In genomic region chr2:174078275-174078674, GRCh38 we compare ENCODE assay signal across 10 cellular contexts.
DNase-seq lines count a peak whose midpoint lies in the region; ATAC-seq, FAIRE-seq and TF ChIP-seq lines count a peak whose summit lies in the region.
"Had no signal": no experiment of that assay in that cellular context is flagged by ENCODE, and none has a peak within 500 bp of the region (broad histone marks: within the 10 kb centered on the region; RNA-seq: fewer than 3 reads in every experiment).

No MANE protein-coding gene starts in this region.

- TF ChIP-seq RAD21 in A549 (conservative IDR thresholded peaks at IDR 0.05 in 1 of 2, IDR thresholded peaks at IDR 0.05 in 1 of 2): peak; percentile 38 to 50; a peak in 3 of 5 replicates

- no peak overlapping the region for H3K4me2 ChIP-seq in A549
- H3K4me2 ChIP-seq in SU-DHL-6 (ENCODE audit: low read depth, low read length, poor library complexity, severe bottlenecking): no peak overlapping the region

- H4K20me1 ChIP-seq in SU-DHL-6 (ENCODE audit: low read depth, low read length): 0 out of 2 replicates have a peak, but pooled peaks cover 4% of the 10 kb centered on the region

- POLR2A ChIA-PET in A549 (lab: Yijun Ruan, JAX): interaction anchor here (1.1 kb wide), 1 partner anchor 112 kb away, joined by 3 read pairs; no protein-coding TSS in a partner anchor

- ATAC-seq in A549: no peak

- 0 out of 2 replicates have a peak, but pooled peaks cover 7% of the 10 kb centered on the region for H3F3A ChIP-seq in SU-DHL-6 (ENCODE audit: insufficient read depth)

- peak; percentile 47; the same call in 2 of the 3 replicates for TF ChIP-seq CTCF in A549 (IDR thresholded peaks at IDR 0.05)
- TF ChIP-seq CTCF in GM12864 (IDR thresholded peaks at IDR 0.05; ENCODE audit: low read depth, low read length, missing control alignments): peak; percentile 21
- peak; percentile 19 for TF ChIP-seq CTCF in SU-DHL-6 (IDR thresholded peaks at IDR 0.05; ENCODE audit: insufficient read depth, low read length, poor library complexity, severe bottlenecking)

- no peak overlapping the region for H3K9ac ChIP-seq in SU-DHL-6 (ENCODE audit: low read length)

- H3K27me3 ChIP-seq in SU-DHL-6 (ENCODE audit: low read length): no peaks in the 10 kb centered on the region

- no peak overlapping the region for H3K4me3 ChIP-seq in A549
- no peak overlapping the region for H3K4me3 ChIP-seq in GM12864 (ENCODE audit: low read depth, low read length)
- no peak overlapping the region for H3K4me3 ChIP-seq in SU-DHL-6 (ENCODE audit: insufficient read depth, low read length, poor library complexity, severe bottlenecking)
- H3K4me3 ChIP-seq: SK-N-MC had no signal

- H2AFZ ChIP-seq in SU-DHL-6 (ENCODE audit: low read depth, low read length, severe bottlenecking): no peak overlapping the region

- no peaks in the 10 kb centered on the region for H3K4me1 ChIP-seq in A549

- H3K79me2 ChIP-seq in SU-DHL-6 (ENCODE audit: insufficient read depth, low read length): no peaks in the 10 kb centered on the region

- DNase-seq in A549 (ENCODE audit: low read depth in 1 of 2, low spot score in 1 of 2) (no peak), GM12864 (ENCODE audit: low read depth) (no peak), frontal cortex (ENCODE audit: low spot score in 2 of 2) (no peak), NCI-H510A (lab: John Stamatoyannopoulos, UW) (no peak), HK-2 (ENCODE audit: unreplicated experiment) (no peak), SK-N-DZ (ENCODE audit: low spot score) (no peak), NCI-H187 (lab: John Stamatoyannopoulos, UW) (no peak)
- DNase-seq: activated T-cell treated with anti-CD3 and anti-CD28 coated beads, Interleukin-2, amount 50 U/mL, for 48 hours had no signal

- no peak for TF ChIP-seq EP300 in A549 (IDR thresholded peaks at IDR 0.05)

- no peak for FAIRE-seq in A549 (lab: Jason Lieb, UNC)
- FAIRE-seq in frontal cortex (lab: Jason Lieb, UNC): peak; percentile 92

- TF ChIP-seq POLR2A in A549 (IDR thresholded peaks at IDR 0.05; ENCODE audit: low read length): no peak

- H3K9me3 ChIP-seq in A549: no peaks in the 10 kb centered on the region
- H3K9me3 ChIP-seq in SU-DHL-6 (ENCODE audit: insufficient read depth, low read length): no peaks in the 10 kb centered on the region

- no peaks in the 10 kb centered on the region for H3K9me2 ChIP-seq in SU-DHL-6 (replicated peaks; ENCODE audit: insufficient read depth, low read length)

- no peak overlapping the region for H3K27ac ChIP-seq in A549
- H3K27ac ChIP-seq in SU-DHL-6 (ENCODE audit: low read depth, low read length): no peak overlapping the region
- H3K27ac ChIP-seq: SK-N-MC had no signal

- peaks cover 8% of the 10 kb centered on the region; the same call in 1 of the 2 replicates for H3K36me3 ChIP-seq in SU-DHL-6 (ENCODE audit: low read length)

- CTCF ChIA-PET in A549 (lab: Yijun Ruan, JAX): interaction anchor here (0.7 to 1.8 kb wide), 9 partner anchors 13 to 676 kb away, joined by 3 to 7 read pairs (median 3); no protein-coding TSS in a partner anchor

TF ChIP-seq in A549, 52 proteins besides CTCF, POLR2A, EP300 and RAD21:
- TF ChIP-seq HEYL (CRISPR knock-in tag; IDR thresholded peaks at IDR 0.05): no peak
- peak; percentile 67 for TF ChIP-seq SMC3 (IDR thresholded peaks at IDR 0.05)
TF ChIP-seq in A549: peak in this region for 1.
